ENCODE assay signal across 1 cellular context in genomic region chr1:114746450-114747121, GRCh38.
TF ChIP-seq lines count a peak whose summit lies in the region.

No MANE protein-coding gene starts in this region.

TF ChIP-seq in K562, 482 proteins besides CTCF, POLR2A, EP300 and RAD21:
- no peak for TF ChIP-seq POLR2B (IDR thresholded peaks at IDR 0.05; ENCODE audit: low read depth, partially characterized antibody)
- 0 out of 2 replicates have a peak, but pooled peaks have one; percentile 7 for TF ChIP-seq ZNF316 (IDR thresholded peaks at IDR 0.05)
